ENCODE assay signal across 1 cellular context in genomic region chr10:15370741-15371701, GRCh38.
TF ChIP-seq lines count a peak whose summit lies in the region.

Gene FAM171A1, minus strand, starts transcription at chr10:15371289. Its CDS starts 237 bp downstream, at chr10:15371052.

TF ChIP-seq in K562, 482 proteins besides CTCF, POLR2A, EP300 and RAD21 (continued from another document and continues in another):
- TF ChIP-seq, protein P1, sequence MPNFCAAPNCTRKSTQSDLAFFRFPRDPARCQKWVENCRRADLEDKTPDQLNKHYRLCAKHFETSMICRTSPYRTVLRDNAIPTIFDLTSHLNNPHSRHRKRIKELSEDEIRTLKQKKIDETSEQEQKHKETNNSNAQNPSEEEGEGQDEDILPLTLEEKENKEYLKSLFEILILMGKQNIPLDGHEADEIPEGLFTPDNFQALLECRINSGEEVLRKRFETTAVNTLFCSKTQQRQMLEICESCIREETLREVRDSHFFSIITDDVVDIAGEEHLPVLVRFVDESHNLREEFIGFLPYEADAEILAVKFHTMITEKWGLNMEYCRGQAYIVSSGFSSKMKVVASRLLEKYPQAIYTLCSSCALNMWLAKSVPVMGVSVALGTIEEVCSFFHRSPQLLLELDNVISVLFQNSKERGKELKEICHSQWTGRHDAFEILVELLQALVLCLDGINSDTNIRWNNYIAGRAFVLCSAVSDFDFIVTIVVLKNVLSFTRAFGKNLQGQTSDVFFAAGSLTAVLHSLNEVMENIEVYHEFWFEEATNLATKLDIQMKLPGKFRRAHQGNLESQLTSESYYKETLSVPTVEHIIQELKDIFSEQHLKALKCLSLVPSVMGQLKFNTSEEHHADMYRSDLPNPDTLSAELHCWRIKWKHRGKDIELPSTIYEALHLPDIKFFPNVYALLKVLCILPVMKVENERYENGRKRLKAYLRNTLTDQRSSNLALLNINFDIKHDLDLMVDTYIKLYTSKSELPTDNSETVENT (CRISPR knock-in tag; IDR thresholded peaks at IDR 0.05) = no peak
- no peak for TF ChIP-seq KLF6 (CRISPR knock-in tag; IDR thresholded peaks at IDR 0.05; ENCODE audit: borderline replicate concordance)
- peak; percentile 18 to 29 for TF ChIP-seq E2F6 (IDR thresholded peaks at IDR 0.05; ENCODE audit: borderline replicate concordance in 1 of 2, extremely low read depth in 1 of 2, insufficient read depth in 1 of 2, insufficient read length in 1 of 2, low read depth in 1 of 2, low read length in 1 of 2, poor library complexity in 1 of 2, severe bottlenecking in 1 of 2)
- no peak for TF ChIP-seq HMG20B (CRISPR knock-in tag; IDR thresholded peaks at IDR 0.05)
- TF ChIP-seq SFPQ (IDR thresholded peaks at IDR 0.05; ENCODE audit: low read depth, low read length) = no peak
- no peak for TF ChIP-seq POLR2B (IDR thresholded peaks at IDR 0.05; ENCODE audit: low read depth, partially characterized antibody)
- TF ChIP-seq ZBTB2 (IDR thresholded peaks at IDR 0.05) = no peak
- TF ChIP-seq SOX6 (IDR thresholded peaks at IDR 0.05) = no peak
- TF ChIP-seq, protein P2, sequence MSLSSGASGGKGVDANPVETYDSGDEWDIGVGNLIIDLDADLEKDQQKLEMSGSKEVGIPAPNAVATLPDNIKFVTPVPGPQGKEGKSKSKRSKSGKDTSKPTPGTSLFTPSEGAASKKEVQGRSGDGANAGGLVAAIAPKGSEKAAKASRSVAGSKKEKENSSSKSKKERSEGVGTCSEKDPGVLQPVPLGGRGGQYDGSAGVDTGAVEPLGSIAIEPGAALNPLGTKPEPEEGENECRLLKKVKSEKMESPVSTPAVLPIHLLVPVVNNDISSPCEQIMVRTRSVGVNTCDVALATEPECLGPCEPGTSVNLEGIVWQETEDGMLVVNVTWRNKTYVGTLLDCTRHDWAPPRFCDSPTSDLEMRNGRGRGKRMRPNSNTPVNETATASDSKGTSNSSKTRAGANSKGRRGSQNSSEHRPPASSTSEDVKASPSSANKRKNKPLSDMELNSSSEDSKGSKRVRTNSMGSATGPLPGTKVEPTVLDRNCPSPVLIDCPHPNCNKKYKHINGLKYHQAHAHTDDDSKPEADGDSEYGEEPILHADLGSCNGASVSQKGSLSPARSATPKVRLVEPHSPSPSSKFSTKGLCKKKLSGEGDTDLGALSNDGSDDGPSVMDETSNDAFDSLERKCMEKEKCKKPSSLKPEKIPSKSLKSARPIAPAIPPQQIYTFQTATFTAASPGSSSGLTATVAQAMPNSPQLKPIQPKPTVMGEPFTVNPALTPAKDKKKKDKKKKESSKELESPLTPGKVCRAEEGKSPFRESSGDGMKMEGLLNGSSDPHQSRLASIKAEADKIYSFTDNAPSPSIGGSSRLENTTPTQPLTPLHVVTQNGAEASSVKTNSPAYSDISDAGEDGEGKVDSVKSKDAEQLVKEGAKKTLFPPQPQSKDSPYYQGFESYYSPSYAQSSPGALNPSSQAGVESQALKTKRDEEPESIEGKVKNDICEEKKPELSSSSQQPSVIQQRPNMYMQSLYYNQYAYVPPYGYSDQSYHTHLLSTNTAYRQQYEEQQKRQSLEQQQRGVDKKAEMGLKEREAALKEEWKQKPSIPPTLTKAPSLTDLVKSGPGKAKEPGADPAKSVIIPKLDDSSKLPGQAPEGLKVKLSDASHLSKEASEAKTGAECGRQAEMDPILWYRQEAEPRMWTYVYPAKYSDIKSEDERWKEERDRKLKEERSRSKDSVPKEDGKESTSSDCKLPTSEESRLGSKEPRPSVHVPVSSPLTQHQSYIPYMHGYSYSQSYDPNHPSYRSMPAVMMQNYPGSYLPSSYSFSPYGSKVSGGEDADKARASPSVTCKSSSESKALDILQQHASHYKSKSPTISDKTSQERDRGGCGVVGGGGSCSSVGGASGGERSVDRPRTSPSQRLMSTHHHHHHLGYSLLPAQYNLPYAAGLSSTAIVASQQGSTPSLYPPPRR (CRISPR knock-in tag; IDR thresholded peaks at IDR 0.05; ENCODE audit: borderline replicate concordance) = no peak
- TF ChIP-seq ZNF740 (CRISPR knock-in tag; IDR thresholded peaks at IDR 0.05) = 0 out of 2 replicates have a peak, but pooled peaks have one; percentile 47
- TF ChIP-seq ZNF740 (tag; IDR thresholded peaks at IDR 0.05) = no peak
- no peak for TF ChIP-seq ZNF696 (CRISPR knock-in tag; conservative IDR thresholded peaks at IDR 0.05)
- no peak for TF ChIP-seq ZNF175 (CRISPR knock-in tag; IDR thresholded peaks at IDR 0.05; ENCODE audit: low read depth)
- TF ChIP-seq, protein P3, sequence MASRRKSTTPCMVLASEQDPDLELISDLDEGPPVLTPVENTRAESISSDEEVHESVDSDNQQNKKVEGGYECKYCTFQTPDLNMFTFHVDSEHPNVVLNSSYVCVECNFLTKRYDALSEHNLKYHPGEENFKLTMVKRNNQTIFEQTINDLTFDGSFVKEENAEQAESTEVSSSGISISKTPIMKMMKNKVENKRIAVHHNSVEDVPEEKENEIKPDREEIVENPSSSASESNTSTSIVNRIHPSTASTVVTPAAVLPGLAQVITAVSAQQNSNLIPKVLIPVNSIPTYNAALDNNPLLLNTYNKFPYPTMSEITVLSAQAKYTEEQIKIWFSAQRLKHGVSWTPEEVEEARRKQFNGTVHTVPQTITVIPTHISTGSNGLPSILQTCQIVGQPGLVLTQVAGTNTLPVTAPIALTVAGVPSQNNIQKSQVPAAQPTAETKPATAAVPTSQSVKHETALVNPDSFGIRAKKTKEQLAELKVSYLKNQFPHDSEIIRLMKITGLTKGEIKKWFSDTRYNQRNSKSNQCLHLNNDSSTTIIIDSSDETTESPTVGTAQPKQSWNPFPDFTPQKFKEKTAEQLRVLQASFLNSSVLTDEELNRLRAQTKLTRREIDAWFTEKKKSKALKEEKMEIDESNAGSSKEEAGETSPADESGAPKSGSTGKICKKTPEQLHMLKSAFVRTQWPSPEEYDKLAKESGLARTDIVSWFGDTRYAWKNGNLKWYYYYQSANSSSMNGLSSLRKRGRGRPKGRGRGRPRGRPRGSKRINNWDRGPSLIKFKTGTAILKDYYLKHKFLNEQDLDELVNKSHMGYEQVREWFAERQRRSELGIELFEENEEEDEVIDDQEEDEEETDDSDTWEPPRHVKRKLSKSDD (conservative IDR thresholded peaks at IDR 0.05; ENCODE audit: low read length) = no peak
- TF ChIP-seq GABPB2 (CRISPR knock-in tag; conservative IDR thresholded peaks at IDR 0.05) = no peak
- no peak for TF ChIP-seq CHD4 (IDR thresholded peaks at IDR 0.05; ENCODE audit: insufficient read depth, insufficient replicate concordance, low read depth, low read length, poor library complexity, severe bottlenecking)
- no peak for TF ChIP-seq ZNF23 (CRISPR knock-in tag; IDR thresholded peaks at IDR 0.05)
- TF ChIP-seq ZNF79 (CRISPR knock-in tag; IDR thresholded peaks at IDR 0.05; ENCODE audit: low read depth) = no peak
- TF ChIP-seq, protein P4, sequence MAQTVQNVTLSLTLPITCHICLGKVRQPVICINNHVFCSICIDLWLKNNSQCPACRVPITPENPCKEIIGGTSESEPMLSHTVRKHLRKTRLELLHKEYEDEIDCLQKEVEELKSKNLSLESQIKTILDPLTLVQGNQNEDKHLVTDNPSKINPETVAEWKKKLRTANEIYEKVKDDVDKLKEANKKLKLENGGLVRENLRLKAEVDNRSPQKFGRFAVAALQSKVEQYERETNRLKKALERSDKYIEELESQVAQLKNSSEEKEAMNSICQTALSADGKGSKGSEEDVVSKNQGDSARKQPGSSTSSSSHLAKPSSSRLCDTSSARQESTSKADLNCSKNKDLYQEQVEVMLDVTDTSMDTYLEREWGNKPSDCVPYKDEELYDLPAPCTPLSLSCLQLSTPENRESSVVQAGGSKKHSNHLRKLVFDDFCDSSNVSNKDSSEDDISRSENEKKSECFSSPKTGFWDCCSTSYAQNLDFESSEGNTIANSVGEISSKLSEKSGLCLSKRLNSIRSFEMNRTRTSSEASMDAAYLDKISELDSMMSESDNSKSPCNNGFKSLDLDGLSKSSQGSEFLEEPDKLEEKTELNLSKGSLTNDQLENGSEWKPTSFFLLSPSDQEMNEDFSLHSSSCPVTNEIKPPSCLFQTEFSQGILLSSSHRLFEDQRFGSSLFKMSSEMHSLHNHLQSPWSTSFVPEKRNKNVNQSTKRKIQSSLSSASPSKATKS (CRISPR knock-in tag; IDR thresholded peaks at IDR 0.05) = no peak
- TF ChIP-seq E2F5 (CRISPR knock-in tag; IDR thresholded peaks at IDR 0.05) = no peak
- no peak for TF ChIP-seq JUND (IDR thresholded peaks at IDR 0.05; ENCODE audit: borderline replicate concordance, low read depth, low read length)
- TF ChIP-seq JUND (tag; IDR thresholded peaks at IDR 0.05; ENCODE audit: borderline replicate concordance, low read depth, low read length) = no peak
- no peak for TF ChIP-seq CEBPB (tag; IDR thresholded peaks at IDR 0.05)
- no peak for TF ChIP-seq CREB1 (IDR thresholded peaks at IDR 0.05)
- TF ChIP-seq CREB1 (CRISPR knock-in tag; IDR thresholded peaks at IDR 0.05) = no peak
- TF ChIP-seq THRA (IDR thresholded peaks at IDR 0.05) = no peak
- TF ChIP-seq SPI1 (IDR thresholded peaks at IDR 0.05; ENCODE audit: borderline replicate concordance, low read depth, low read length) = no peak
- peak; percentile 25 for TF ChIP-seq CTCFL (IDR thresholded peaks at IDR 0.05; ENCODE audit: borderline replicate concordance, insufficient read depth, low read depth, low read length, poor library complexity, severe bottlenecking)
- no peak for TF ChIP-seq MCM2 (IDR thresholded peaks at IDR 0.05; ENCODE audit: low read depth)
- peak; percentile 17; the same call in 1 of the 2 replicates for TF ChIP-seq ZFX (CRISPR knock-in tag; IDR thresholded peaks at IDR 0.05)
- no peak for TF ChIP-seq MXD1 (CRISPR knock-in tag; IDR thresholded peaks at IDR 0.05; ENCODE audit: borderline replicate concordance, poor library complexity, severe bottlenecking)
- TF ChIP-seq ATF1 (CRISPR knock-in tag; IDR thresholded peaks at IDR 0.05) = no peak
- TF ChIP-seq ATF1 (tag; IDR thresholded peaks at IDR 0.05) = no peak
